ENCODE assay signal across 19 cellular contexts in the genomic region with DNA sequence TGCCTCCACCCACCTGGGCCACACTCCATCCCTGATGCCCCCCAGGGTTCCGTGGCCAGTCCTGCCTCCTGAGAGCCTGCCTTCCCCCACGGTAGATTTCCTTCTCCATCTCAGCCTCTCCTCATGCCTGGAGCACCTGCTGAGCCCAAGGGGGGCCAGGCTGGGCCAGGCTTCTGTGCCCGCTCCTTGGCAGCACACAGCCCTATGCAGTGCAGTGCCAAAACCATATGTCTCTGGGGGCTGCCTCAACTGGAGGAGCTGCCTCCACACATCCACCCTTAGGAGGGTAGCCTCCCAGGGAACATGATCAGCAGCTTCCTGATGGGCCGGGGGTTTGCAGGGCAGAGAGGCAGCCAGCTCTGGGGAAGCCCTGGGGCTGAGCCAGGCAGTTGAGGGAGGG. TPM values are rescaled to one million over a fixed set of nuclear protein-coding genes. Genes with fewer than 3 reads are reported as not detected.
DNase-seq lines count a peak whose midpoint lies in the region; ATAC-seq and TF ChIP-seq lines count a peak whose summit lies in the region.
"Had no signal": no experiment of that assay in that cellular context is flagged by ENCODE, and none has a peak within 500 bp of the region (broad histone marks: within the 10 kb centered on the region; RNA-seq: fewer than 3 reads in every experiment).

No MANE protein-coding gene starts in this region.

- no peak for TF ChIP-seq POLR2A in esophagus muscularis mucosa (IDR thresholded peaks at IDR 0.05; ENCODE audit: low read depth)

- H3K9me3 ChIP-seq in H9 (ENCODE audit: control insufficient read depth, low read depth, low read length) (no peaks in the 10 kb centered on the region), esophagus muscularis mucosa (peaks cover 0 to 27% (median 18%) of the 10 kb centered on the region in 4 donors)

- H4K8ac ChIP-seq in H9 (replicated peaks; ENCODE audit: insufficient read length, low read depth, low read length) = no peak overlapping the region

- no peak for TF ChIP-seq EP300 in esophagus muscularis mucosa (IDR thresholded peaks at IDR 0.05)

- H3K4me3 Mint-ChIP-seq in H9 = no peak overlapping the region
- no peak overlapping the region for H3K4me3 Mint-ChIP-seq in stimulated activated effector memory CD8-positive, alpha-beta T cell treated with anti-CD3 and anti-CD28 coated beads, Interleukin-12 subunit alpha, Interleukin-12 subunit beta, amount 100 ng/mL, for 72 hours
- H3K4me3 Mint-ChIP-seq: CD4-positive, CD25-positive, alpha-beta regulatory T cell; CD8-positive, alpha-beta T cell had no signal

- H3K27me3 Mint-ChIP-seq in H9 (ENCODE audit: low read depth) = peaks cover 43% of the 10 kb centered on the region

- peaks cover 10 to 12% of the 10 kb centered on the region in 2 experiments; a peak in 4 of 5 replicates for H3K9me3 Mint-ChIP-seq in H9
- no peaks in the 10 kb centered on the region for H3K9me3 Mint-ChIP-seq in stimulated activated effector memory CD8-positive, alpha-beta T cell treated with anti-CD3 and anti-CD28 coated beads, Interleukin-12 subunit alpha, Interleukin-12 subunit beta, amount 100 ng/mL, for 72 hours

- H3K4me1 ChIP-seq in H9 (ENCODE audit: insufficient read depth, low read length) (no peaks in the 10 kb centered on the region), esophagus muscularis mucosa (no peaks in the 10 kb centered on the region), foreskin keratinocyte (no peaks in the 10 kb centered on the region)
- H3K4me1 ChIP-seq: A549, BLaER1, Caco-2, HAP-1 had no signal

- no peaks in the 10 kb centered on the region for H3K23me2 ChIP-seq in H9 (ENCODE audit: insufficient read length, low read depth, low read length, poor library complexity, severe bottlenecking)

- no peak overlapping the region for H3K56ac ChIP-seq in H9 (ENCODE audit: insufficient read length, low read depth, low read length)

- H3K4me2 ChIP-seq in H9 (ENCODE audit: insufficient read depth, insufficient read length, low read length) = no peak overlapping the region
- H3K4me2 ChIP-seq: A549, BLaER1 had no signal

- H3K4me1 Mint-ChIP-seq in H9 = no peaks in the 10 kb centered on the region
- H3K4me1 Mint-ChIP-seq in stimulated activated effector memory CD8-positive, alpha-beta T cell treated with anti-CD3 and anti-CD28 coated beads, Interleukin-12 subunit alpha, Interleukin-12 subunit beta, amount 100 ng/mL, for 72 hours = no peaks in the 10 kb centered on the region
- H3K4me1 Mint-ChIP-seq: CD4-positive, CD25-positive, alpha-beta regulatory T cell had no signal

- H3K27ac ChIP-seq in H9 (ENCODE audit: insufficient read length, low read depth, low read length) = no peak overlapping the region
- H3K27ac ChIP-seq in esophagus muscularis mucosa (replicated peaks in 1 of 4) = no peak overlapping the region
- H3K27ac ChIP-seq in foreskin keratinocyte = no peak overlapping the region
- H3K27ac ChIP-seq: A549, BLaER1, C4-2B, GM23248 had no signal

- no peak overlapping the region for H2AK5ac ChIP-seq in H9 (ENCODE audit: insufficient read length, low read length)

- no peak overlapping the region for H3K14ac ChIP-seq in H9 (ENCODE audit: insufficient read depth, low read length)

- H3K27me3 ChIP-seq in H9 (ENCODE audit: insufficient read depth, low read length) (no peaks in the 10 kb centered on the region), esophagus muscularis mucosa (peaks cover 0 to 47% (median 0%) of the 10 kb centered on the region in 4 donors), foreskin keratinocyte (peaks cover 52% of the 10 kb centered on the region)
- H3K27me3 ChIP-seq: BLaER1 had no signal

- H2BK20ac ChIP-seq in H9 (ENCODE audit: low read depth, low read length, poor library complexity, severe bottlenecking) = no peak overlapping the region

- H2BK12ac ChIP-seq in H9 (ENCODE audit: insufficient read length, low read depth, low read length) = no peak overlapping the region

- peak; percentile 45 for ATAC-seq in stimulated activated effector memory CD8-positive, alpha-beta T cell treated with anti-CD3 and anti-CD28 coated beads, Interleukin-12 subunit alpha, Interleukin-12 subunit beta, amount 100 ng/mL, for 72 hours
- no peak for ATAC-seq in foreskin keratinocyte
- ATAC-seq: A549; CD8-positive, alpha-beta T cell had no signal

- H4K5ac ChIP-seq in H9 (ENCODE audit: insufficient read length, low read depth, low read length) = no peak overlapping the region

- no peak overlapping the region for H4K91ac ChIP-seq in H9 (ENCODE audit: insufficient read length, low read depth, low read length)

- no peaks in the 10 kb centered on the region for H3K36me3 Mint-ChIP-seq in H9 (ENCODE audit: insufficient read depth in 1 of 3, low read depth in 3 of 3)
- no peaks in the 10 kb centered on the region for H3K36me3 Mint-ChIP-seq in stimulated activated effector memory CD8-positive, alpha-beta T cell treated with anti-CD3 and anti-CD28 coated beads, Interleukin-12 subunit alpha, Interleukin-12 subunit beta, amount 100 ng/mL, for 72 hours
- H3K36me3 Mint-ChIP-seq: CD4-positive, CD25-positive, alpha-beta regulatory T cell; CD8-positive, alpha-beta T cell had no signal

- no peak overlapping the region for H3T11ph ChIP-seq in H9 (ENCODE audit: low read length)

- H3K23ac ChIP-seq in H9 (ENCODE audit: insufficient read length, low read depth, low read length) = no peak overlapping the region

- H2BK120ac ChIP-seq in H9 (ENCODE audit: low read depth, low read length, poor library complexity, severe bottlenecking) = no peak overlapping the region

- no peaks in the 10 kb centered on the region for H4K20me1 ChIP-seq in H9 (ENCODE audit: control insufficient read depth, insufficient read depth, insufficient read length)
- H4K20me1 ChIP-seq: BLaER1 had no signal

- no peak overlapping the region for H2AFZ ChIP-seq in H9 (ENCODE audit: low read length)
- H2AFZ ChIP-seq: GM23248 had no signal

- no peak overlapping the region for H3K4ac ChIP-seq in H9 (ENCODE audit: low read depth, low read length)

- H3K4me3 ChIP-seq in esophagus muscularis mucosa = no peak overlapping the region
- H3K4me3 ChIP-seq: A549, BLaER1, GM23248, HAP-1 had no signal

- no peaks in the 10 kb centered on the region for H3K36me3 ChIP-seq in esophagus muscularis mucosa
- H3K36me3 ChIP-seq: BLaER1, HAP-1 had no signal

- H3K79me1 ChIP-seq in H9 (ENCODE audit: insufficient read depth, low read depth, low read length, poor library complexity, severe bottlenecking) = no peaks in the 10 kb centered on the region

- H3K79me2 ChIP-seq in H9 (ENCODE audit: insufficient read depth, low read length) = no peaks in the 10 kb centered on the region

- H3K18ac ChIP-seq in H9 (ENCODE audit: insufficient read length, low read depth, low read length) = no peak overlapping the region

- no peak overlapping the region for H2BK15ac ChIP-seq in H9 (ENCODE audit: low read depth, low read length)

- intact Hi-C loops in esophagus muscularis mucosa (cut with DNase I) = no loop called here

- in situ Hi-C loops in GM13976 (cut with MboI; ENCODE audit: low sequenced_read_pairs, unreplicated experiment) (no loop called here), ACHN (cut with HindIII; ENCODE audit: low pct_ligation_motif_present, low pct_unique_long_range_greater_than_20kb, low sequenced_read_pairs) (no loop called here)

- H2BK5ac ChIP-seq in H9 (ENCODE audit: insufficient read length, low read length) = no peak overlapping the region

- no peak overlapping the region for H3K9ac ChIP-seq in H9 (ENCODE audit: extremely low read depth, insufficient read length, low read length)
- H3K9ac ChIP-seq: BLaER1, GM23248 had no signal

- DNase-seq in GM13976 (ENCODE audit: low spot score) (peak; percentile 6), H9 (peak; percentile 12), esophagus muscularis mucosa (ENCODE audit: extremely low spot score) (peak; percentile 62), T-helper 9 cell (no peak), foreskin keratinocyte (no peak), ACHN (no peak)
- peak in 1 of 2 donors; percentile 29 for DNase-seq in stimulated activated effector memory CD8-positive, alpha-beta T cell treated with anti-CD3 and anti-CD28 coated beads, Interleukin-12 subunit alpha, Interleukin-12 subunit beta, amount 100 ng/mL, for 72 hours (ENCODE audit: low spot score in 2 of 2)
- DNase-seq: 8988T; Caco-2; CD4-positive, CD25-positive, alpha-beta regulatory T cell; CD8-positive, alpha-beta T cell; DMS153; DND-41; GM23248 had no signal

- H3K27ac Mint-ChIP-seq in H9 = no peak overlapping the region
- no peak overlapping the region for H3K27ac Mint-ChIP-seq in stimulated activated effector memory CD8-positive, alpha-beta T cell treated with anti-CD3 and anti-CD28 coated beads, Interleukin-12 subunit alpha, Interleukin-12 subunit beta, amount 100 ng/mL, for 72 hours
- H3K27ac Mint-ChIP-seq: CD4-positive, CD25-positive, alpha-beta regulatory T cell; CD8-positive, alpha-beta T cell had no signal

- no CpG with 5 or more reads among the region's 4 CpGs for WGBS in H9 (ENCODE audit: extremely low coverage, insufficient read length, low lambda C conversion rate)
- 74% methylated on average over 3 of the region's 4 CpGs for WGBS in esophagus muscularis mucosa

- TF ChIP-seq CTCF in GM13976 (IDR thresholded peaks at IDR 0.05; ENCODE audit: borderline replicate concordance, control extremely low read depth, extremely low read depth, insufficient read depth, missing control alignments) (no peak), H9 (conservative IDR thresholded peaks at IDR 0.05) (no peak), esophagus muscularis mucosa (IDR thresholded peaks at IDR 0.05) (no peak), foreskin keratinocyte (conservative IDR thresholded peaks at IDR 0.05) (no peak)

RNA-seq across cellular contexts. Expression of a gene that starts 24.6 kb away (rescaled TPM):
- total RNA-seq in H9 (2021) (1.9 and 2.7 TPM in 2 replicates), esophagus muscularis mucosa (10 to 100 TPM in 3 of 4 donors, 1 to 10 TPM in 1; 10.0 to 16.9 (median 13.4) TPM), foreskin keratinocyte (not detected in 2 replicates)
- not detected in 2 replicates for polyA plus RNA-seq in foreskin keratinocyte
- polyA plus RNA-seq: CD4-positive, CD25-positive, alpha-beta regulatory T cell had no signal

RNA-seq across cellular contexts. Expression of a gene that starts 51.0 kb away (rescaled TPM):
- total RNA-seq in H9 (2021) (not detected in 2 replicates), esophagus muscularis mucosa (not detected), foreskin keratinocyte (not detected in 2 replicates)
- polyA plus RNA-seq in foreskin keratinocyte = not detected in 2 replicates
- total RNA-seq: Caco-2; CD4-positive, CD25-positive, alpha-beta regulatory T cell; CD8-positive, alpha-beta T cell; GM23248; H1 had no signal
- polyA plus RNA-seq: A549; CD4-positive, CD25-positive, alpha-beta regulatory T cell; GM23248; H1 had no signal

Comparison
In these comparisons a context has a peak if more than half of its experiments do, and no peak if none do; other contexts are left out.
1. DNase-seq: peak in GM13976 (single experiment), H9 (single experiment) and esophagus muscularis mucosa (single experiment); none in T-helper 9 cell (single experiment), foreskin keratinocyte (0 of 2) and ACHN (single experiment).